In the genomic region with DNA sequence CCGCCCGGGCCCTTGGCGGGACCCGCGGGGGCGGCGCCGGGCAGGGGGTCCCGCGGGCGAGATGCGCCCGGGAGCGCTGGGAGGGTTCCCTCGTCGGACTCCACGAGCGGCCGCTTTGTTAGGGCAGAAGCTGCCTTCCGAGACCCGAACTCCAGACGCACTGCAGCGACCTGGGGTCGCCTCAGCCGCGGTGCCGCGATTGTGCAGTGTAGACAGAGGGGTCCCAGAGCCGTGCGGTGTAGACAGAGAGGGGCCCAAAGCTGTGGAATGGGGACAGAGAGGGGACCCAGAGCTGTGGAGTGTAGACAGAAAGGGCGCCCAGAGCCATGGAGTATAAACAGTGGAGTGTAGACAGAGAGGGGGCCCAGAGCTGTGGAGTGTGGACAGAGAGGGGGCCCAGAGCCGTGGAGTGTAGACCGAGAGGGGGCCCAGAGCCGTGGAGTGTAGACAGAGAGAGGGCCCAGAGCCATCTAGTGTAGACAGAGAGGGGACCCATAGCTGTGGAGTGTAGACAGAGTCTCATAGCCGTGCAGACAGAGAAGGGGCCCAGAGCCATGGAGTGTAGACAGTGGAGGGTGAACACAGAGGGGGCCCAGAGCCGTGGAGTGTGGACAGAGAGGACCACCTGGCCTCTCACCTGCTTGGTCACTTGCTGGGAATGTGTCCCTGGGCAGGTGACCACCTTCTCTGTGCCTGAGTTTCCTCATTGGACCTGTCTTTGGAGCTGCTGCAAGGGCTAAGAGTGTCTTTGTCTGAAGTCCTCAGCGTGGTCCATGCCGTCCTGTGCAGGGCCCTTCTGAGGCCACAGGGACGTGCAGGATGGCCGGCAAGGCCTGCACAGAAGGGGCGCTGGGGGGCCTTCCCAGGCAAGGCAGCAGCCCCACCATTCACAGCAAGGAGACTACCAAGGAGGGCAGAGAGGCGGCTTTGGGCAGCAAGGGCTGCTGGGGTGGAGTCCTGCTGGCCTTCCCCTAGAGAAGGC, we compare ENCODE assay signal across 8 cellular contexts. TPM values are rescaled to one million over a fixed set of nuclear protein-coding genes. Genes with fewer than 3 reads are reported as not detected.
A peak's percentile ranks its signal among the peaks of the same experiment; 100 is the strongest.
DNase-seq lines count a peak whose midpoint lies in the region; ATAC-seq and TF ChIP-seq lines count a peak whose summit lies in the region.

No MANE protein-coding gene starts in this region.

- H3K9me3 ChIP-seq in lung (ENCODE audit: control insufficient read depth in 2 of 2, insufficient read depth in 1 of 2, low read length in 1 of 2), result no peaks in the 10 kb centered on the region

- DNase-seq in AG09309 (ENCODE audit: low read depth), result no peak
- DNase-seq in Jurkat, Clone E6-1 (ENCODE audit: low read depth, low spot score), result no peak
- DNase-seq in MCF 10A (ENCODE audit: unreplicated experiment), result no peak
- no peak for DNase-seq in lung (ENCODE audit: low spot score)
- DNase-seq in type B pancreatic cell (ENCODE audit: extremely low spot score, unreplicated experiment), result peak; percentile 72
- no peak for DNase-seq in germinal center (ENCODE audit: low spot score)
- no peak for DNase-seq in DMS153 treated with DMSO at 0.1 percent for 48 hours (lab: John Stamatoyannopoulos, UW; ENCODE audit: unreplicated experiment)
- no peak for DNase-seq in HCEC 1CT

- H3K9me3 Mint-ChIP-seq in MCF 10A (ENCODE audit: unreplicated experiment) (no peaks in the 10 kb centered on the region), type B pancreatic cell (peaks cover 5% of the 10 kb centered on the region)

- intact Hi-C loops in MCF 10A (cut with micrococcal nuclease), result no loop called here

- H3K4me3 Mint-ChIP-seq in MCF 10A (ENCODE audit: unreplicated experiment), result peak overlapping the region; percentile 71
- H3K4me3 Mint-ChIP-seq in type B pancreatic cell, result peak overlapping the region; percentile 95

- no peaks in the 10 kb centered on the region for H3K27me3 Mint-ChIP-seq in MCF 10A (ENCODE audit: insufficient read depth, unreplicated experiment)
- H3K27me3 Mint-ChIP-seq in type B pancreatic cell, result peaks cover 6% of the 10 kb centered on the region

- BruUV-seq in MCF 10A (replicated peaks; lab: Mats Ljungman, UMichigan), result no TSS peak

- WGBS in lung, 2 donors, result 15 to 25% methylated on average over 36 to 42 of the region's 42 CpGs

- H3K27ac Mint-ChIP-seq in MCF 10A (ENCODE audit: low read depth, unreplicated experiment) (no peak overlapping the region), type B pancreatic cell (peak overlapping the region; percentile 82)

- POLR2A ChIA-PET in MCF 10A (lab: Yijun Ruan, JAX), result interaction anchor here (0.6 kb wide), 1 partner anchor 342 kb away, joined by 4 read pairs; no protein-coding TSS in a partner anchor

- H3K27me3 ChIP-seq in lung (ENCODE audit: control insufficient read depth, insufficient read depth), result no peaks in the 10 kb centered on the region

- no peaks in the 10 kb centered on the region for H3K36me3 ChIP-seq in lung (ENCODE audit: control insufficient read depth in 2 of 2, insufficient read depth in 2 of 2, low read length in 2 of 2)

- CTCF ChIA-PET in MCF 10A (lab: Yijun Ruan, JAX), result interaction anchor here (0.6 kb wide), 1 partner anchor 929 kb away, joined by 3 read pairs; no protein-coding TSS in a partner anchor

- H3K4me1 Mint-ChIP-seq in MCF 10A (ENCODE audit: insufficient read depth, unreplicated experiment), result peaks cover 16% of the 10 kb centered on the region
- peaks cover 40% of the 10 kb centered on the region for H3K4me1 Mint-ChIP-seq in type B pancreatic cell (ENCODE audit: unreplicated experiment)

- H3K4me1 ChIP-seq in lung (ENCODE audit: control insufficient read depth in 2 of 2, insufficient read depth in 2 of 2, low read length in 2 of 2), result peaks cover 0 to 21% of the 10 kb centered on the region in 2 donors

- H3K4me3 ChIP-seq in AG09309 (ENCODE audit: control insufficient read depth, low read depth, low read length), result peak overlapping the region; percentile 77
- peak overlapping the region; percentile 49 for H3K4me3 ChIP-seq in Jurkat, Clone E6-1 (ENCODE audit: low read length)
- H3K4me3 ChIP-seq in lung, result peak overlapping the region; percentile 63

- H3K27ac ChIP-seq in lung (ENCODE audit: low read depth in 1 of 2, low read length in 1 of 2), result peak overlapping the region; percentile 35 to 84

- TF ChIP-seq CTCF in AG09309 (IDR thresholded peaks at IDR 0.05; ENCODE audit: control insufficient read depth, insufficient read depth, low read depth, low read length, missing control alignments) (no peak), MCF 10A (IDR thresholded peaks at IDR 0.05; ENCODE audit: unreplicated experiment) (no peak), lung (IDR thresholded peaks at IDR 0.05; ENCODE audit: control extremely low read depth, extremely low read depth) (no peak), type B pancreatic cell (conservative IDR thresholded peaks at IDR 0.05) (no peak)

- no peak for ATAC-seq in lung (ENCODE audit: insufficient read depth, low FRiP score)

- H3K36me3 Mint-ChIP-seq in MCF 10A (ENCODE audit: insufficient read depth, unreplicated experiment) (no peaks in the 10 kb centered on the region), type B pancreatic cell (peaks cover 25% of the 10 kb centered on the region)

RNA-seq across cellular contexts. Expression of a gene that starts 0.9 kb away (rescaled TPM):
- 21.5 TPM for polyA plus RNA-seq in Jurkat, Clone E6-1 (2012; ENCODE audit: insufficient read depth, insufficient read length)
- total RNA-seq in MCF 10A (2022) (28.3 and 36.0 TPM in 2 replicates), lung (10 to 100 TPM; 39.1 to 76.6 TPM), type B pancreatic cell (ENCODE audit: low replicate concordance) (35.7 and 67.5 TPM in 2 replicates)
- polyA plus RNA-seq in lung, result 10 to 100 TPM; 15.4 to 50.8 TPM

RNA-seq across cellular contexts. Expression of a gene that starts 44.7 kb away (rescaled TPM):
- polyA plus RNA-seq in Jurkat, Clone E6-1 (2012; ENCODE audit: insufficient read depth, insufficient read length), result not detected
- total RNA-seq in MCF 10A (2022) (0.37 and 0.66 TPM in 2 replicates), lung (1 to 10 TPM; 1.1 to 1.4 TPM), type B pancreatic cell (ENCODE audit: low replicate concordance) (1.4 TPM in 2 replicates)
- polyA plus RNA-seq in lung, result under 1 TPM; 0.35 to 0.63 TPM
